Comparison of ENCODE assay signal across 1 cellular context in the genomic region with DNA sequence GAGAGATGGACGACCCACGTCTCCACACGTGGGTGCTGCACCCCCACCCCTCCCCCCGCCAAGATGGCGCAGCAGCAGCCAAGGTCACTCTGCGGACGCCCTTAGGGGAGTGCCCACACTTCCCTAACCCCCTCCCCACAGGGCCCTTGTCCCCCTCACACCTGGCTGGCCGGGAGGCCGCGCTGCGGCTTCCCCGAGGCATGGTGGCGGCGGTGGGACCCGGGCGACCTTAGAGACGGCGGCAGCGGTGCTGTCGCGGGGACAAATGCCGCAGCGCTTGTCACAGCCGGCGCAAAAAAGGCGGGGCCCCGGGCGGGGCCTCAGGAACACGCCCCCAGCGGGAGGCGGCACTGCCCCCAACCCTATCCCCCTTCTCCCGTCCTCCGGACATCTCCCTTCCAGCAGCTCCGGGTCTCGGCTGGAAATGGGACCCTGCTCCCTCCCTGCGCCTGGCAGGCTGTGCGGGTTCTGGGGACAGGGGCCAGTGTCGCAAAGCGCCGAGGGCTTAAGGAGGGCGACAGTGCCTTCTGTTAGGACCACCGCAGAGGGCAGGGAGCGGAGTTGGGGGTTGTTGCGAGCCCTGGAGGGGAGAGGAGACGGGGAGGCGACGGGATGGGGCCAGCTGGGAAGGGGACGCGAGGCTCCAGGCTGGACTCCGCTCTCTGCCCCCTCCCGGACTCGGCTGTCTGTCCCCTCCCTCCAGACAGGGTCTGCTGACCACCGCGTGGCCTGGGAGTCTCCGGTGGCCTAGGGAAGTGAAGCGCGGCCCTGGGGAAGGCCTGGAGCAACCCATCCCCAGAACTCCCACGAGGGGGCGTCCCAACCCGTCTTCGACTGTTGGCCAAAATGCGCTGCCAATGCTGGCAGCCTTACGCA.
TF ChIP-seq lines count a peak whose summit lies in the region.

CHCHD10 (minus strand) TSS at position 300 of the 876 bp plus-strand sequence; CDS start at position 202, 98 bp downstream.

TF ChIP-seq in K562, 482 proteins besides CTCF, POLR2A, EP300 and RAD21 (continued from another document and continues in another):
- TF ChIP-seq ZNF740 (CRISPR knock-in tag; IDR thresholded peaks at IDR 0.05) (no peak), ZNF740 (tag; IDR thresholded peaks at IDR 0.05) (peak in 1 of 2 experiments; percentile 80; a peak in 2 of 4 replicates), CC2D1A (IDR thresholded peaks at IDR 0.05) (no peak), PRDM10 (IDR thresholded peaks at IDR 0.05; ENCODE audit: partially characterized antibody) (no peak), SAFB2 (IDR thresholded peaks at IDR 0.05; ENCODE audit: borderline replicate concordance, low read depth, low read length, severe bottlenecking) (no peak), FOXP4 (CRISPR knock-in tag; IDR thresholded peaks at IDR 0.05; ENCODE audit: borderline replicate concordance) (no peak), NFE2 (IDR thresholded peaks at IDR 0.05; ENCODE audit: low read depth) (no peak), JUN (IDR thresholded peaks at IDR 0.05; ENCODE audit: borderline replicate concordance, low read depth, low read length) (no peak; the same call in 1 of the 2 replicates), JUN (CRISPR knock-in tag; IDR thresholded peaks at IDR 0.05; ENCODE audit: borderline replicate concordance) (peak; percentile 60; the same call in 1 of the 2 replicates), CHD4 (IDR thresholded peaks at IDR 0.05; ENCODE audit: insufficient read depth, insufficient replicate concordance, low read depth, low read length, poor library complexity, severe bottlenecking) (no peak), ZBTB43 (CRISPR knock-in tag; IDR thresholded peaks at IDR 0.05) (no peak), CBX1 (IDR thresholded peaks at IDR 0.05; ENCODE audit: low read depth) (peak; percentile 54; the same call in 1 of the 2 replicates), ELK1 (CRISPR knock-in tag; IDR thresholded peaks at IDR 0.05) (no peak), RAD51 (IDR thresholded peaks at IDR 0.05; ENCODE audit: borderline replicate concordance, low read depth) (peak; percentile 25; the same call in 1 of the 2 replicates), CCNT2 (IDR thresholded peaks at IDR 0.05; ENCODE audit: borderline replicate concordance, extremely low read depth, insufficient read length, low read depth, low read length) (peak; percentile 33), IRF2 (CRISPR knock-in tag; IDR thresholded peaks at IDR 0.05) (no peak), RHOXF2B (CRISPR knock-in tag; conservative IDR thresholded peaks at IDR 0.05) (no peak), HNRNPL (IDR thresholded peaks at IDR 0.05; ENCODE audit: low read depth, low read length) (no peak), PRPF4 (IDR thresholded peaks at IDR 0.05; ENCODE audit: insufficient read depth, low read depth, low read length, poor library complexity, severe bottlenecking) (peak; percentile 29), HNRNPLL (IDR thresholded peaks at IDR 0.05; ENCODE audit: low read depth, low read length, poor library complexity, severe bottlenecking) (peak; percentile 67), ZNF121 (CRISPR knock-in tag; conservative IDR thresholded peaks at IDR 0.05) (no peak), NCOA4 (IDR thresholded peaks at IDR 0.05; ENCODE audit: partially characterized antibody) (no peak), CREB1 (IDR thresholded peaks at IDR 0.05) (peak; percentile 55; the same call in 1 of the 2 replicates), CREB1 (CRISPR knock-in tag; IDR thresholded peaks at IDR 0.05) (0 out of 2 replicates have a peak, but pooled peaks have one; percentile 12), SRSF7 (optimal IDR thresholded peaks at IDR 0.05; ENCODE audit: low read depth, low read length) (no peak), MCM5 (IDR thresholded peaks at IDR 0.05; ENCODE audit: low read depth) (no peak), ZNF717 (CRISPR knock-in tag; IDR thresholded peaks at IDR 0.05) (no peak), KLF6 (CRISPR knock-in tag; IDR thresholded peaks at IDR 0.05; ENCODE audit: borderline replicate concordance) (peak; percentile 86; the same call in 1 of the 2 replicates), CHD2 (IDR thresholded peaks at IDR 0.05; ENCODE audit: low read depth, low read length) (no peak), ZNF384 (IDR thresholded peaks at IDR 0.05; ENCODE audit: low read depth, low read length) (no peak), RBM17 (IDR thresholded peaks at IDR 0.05; ENCODE audit: borderline replicate concordance, low read depth, low read length) (no peak), ATF7 (IDR thresholded peaks at IDR 0.05) (0 out of 2 replicates have a peak, but pooled peaks have one; percentile 36), HLTF (IDR thresholded peaks at IDR 0.05) (no peak), ZNF408 (CRISPR knock-in tag; IDR thresholded peaks at IDR 0.05; ENCODE audit: low read depth) (no peak), KDM4B (IDR thresholded peaks at IDR 0.05; ENCODE audit: borderline replicate concordance in 2 of 2, low read depth in 1 of 2) (no peak), RFX7 (CRISPR knock-in tag; IDR thresholded peaks at IDR 0.05) (no peak), TFE3 (CRISPR knock-in tag; IDR thresholded peaks at IDR 0.05) (no peak; the same call in 1 of the 2 replicates), SIN3A (IDR thresholded peaks at IDR 0.05; ENCODE audit: borderline replicate concordance in 2 of 2, control insufficient read depth in 1 of 2, low read depth in 2 of 2, low read length in 2 of 2) (peak; percentile 46 to 80; a peak in 3 of 4 replicates), CAMTA2 (CRISPR knock-in tag; conservative IDR thresholded peaks at IDR 0.05) (no peak)
- TF ChIP-seq, protein P1, sequence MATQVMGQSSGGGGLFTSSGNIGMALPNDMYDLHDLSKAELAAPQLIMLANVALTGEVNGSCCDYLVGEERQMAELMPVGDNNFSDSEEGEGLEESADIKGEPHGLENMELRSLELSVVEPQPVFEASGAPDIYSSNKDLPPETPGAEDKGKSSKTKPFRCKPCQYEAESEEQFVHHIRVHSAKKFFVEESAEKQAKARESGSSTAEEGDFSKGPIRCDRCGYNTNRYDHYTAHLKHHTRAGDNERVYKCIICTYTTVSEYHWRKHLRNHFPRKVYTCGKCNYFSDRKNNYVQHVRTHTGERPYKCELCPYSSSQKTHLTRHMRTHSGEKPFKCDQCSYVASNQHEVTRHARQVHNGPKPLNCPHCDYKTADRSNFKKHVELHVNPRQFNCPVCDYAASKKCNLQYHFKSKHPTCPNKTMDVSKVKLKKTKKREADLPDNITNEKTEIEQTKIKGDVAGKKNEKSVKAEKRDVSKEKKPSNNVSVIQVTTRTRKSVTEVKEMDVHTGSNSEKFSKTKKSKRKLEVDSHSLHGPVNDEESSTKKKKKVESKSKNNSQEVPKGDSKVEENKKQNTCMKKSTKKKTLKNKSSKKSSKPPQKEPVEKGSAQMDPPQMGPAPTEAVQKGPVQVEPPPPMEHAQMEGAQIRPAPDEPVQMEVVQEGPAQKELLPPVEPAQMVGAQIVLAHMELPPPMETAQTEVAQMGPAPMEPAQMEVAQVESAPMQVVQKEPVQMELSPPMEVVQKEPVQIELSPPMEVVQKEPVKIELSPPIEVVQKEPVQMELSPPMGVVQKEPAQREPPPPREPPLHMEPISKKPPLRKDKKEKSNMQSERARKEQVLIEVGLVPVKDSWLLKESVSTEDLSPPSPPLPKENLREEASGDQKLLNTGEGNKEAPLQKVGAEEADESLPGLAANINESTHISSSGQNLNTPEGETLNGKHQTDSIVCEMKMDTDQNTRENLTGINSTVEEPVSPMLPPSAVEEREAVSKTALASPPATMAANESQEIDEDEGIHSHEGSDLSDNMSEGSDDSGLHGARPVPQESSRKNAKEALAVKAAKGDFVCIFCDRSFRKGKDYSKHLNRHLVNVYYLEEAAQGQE (CRISPR knock-in tag; IDR thresholded peaks at IDR 0.05; ENCODE audit: low read depth): no peak; the same call in 1 of the 2 replicates
